In genomic region chr1:53618218-53619087, GRCh38 we compare ENCODE assay signal across 20 cellular contexts.
DNase-seq lines count a peak whose midpoint lies in the region; ATAC-seq and TF ChIP-seq lines count a peak whose summit lies in the region.
"Had no signal": no experiment of that assay in that cellular context is flagged by ENCODE, and none has a peak within 500 bp of the region (broad histone marks: within the 10 kb centered on the region; RNA-seq: fewer than 3 reads in every experiment).

No MANE protein-coding gene starts in this region.

- 51 to 80% (median 71%) methylated on average over 3 to 4 of the region's 4 CpGs for WGBS in stomach, 5 donors

- intact Hi-C loops in stomach (cut with DNase I; ENCODE audit: low total_unique reads): no loop called here
- intact Hi-C loops in activated T-helper 2 cell treated with anti-CD3 and anti-CD28 coated beads, Interferon-gamma antibody, Interleukin-2, Interleukin-4, amounts not matched to agents 10 μg/mL and 5 μg/mL and 100 μg/mL, durations not matched to agents 14 hours and 24 hours and 36 hours (cut with micrococcal nuclease): no loop called here

- DNase-seq in activated T-cell treated with anti-CD3 and anti-CD28 coated beads, Interleukin-2, amount 50 U/mL, for 24 hours: peak; percentile 19
- no peak for DNase-seq in activated T-cell treated with anti-CD3 and anti-CD28 coated beads for 4 hours
- DNase-seq in activated CD8-positive, alpha-beta memory T cell treated with anti-CD3 and anti-CD28 coated beads, Interleukin-2, amount 50 U/mL, for 4 hours: peak; percentile 7
- DNase-seq in mesenteric fat pad (ENCODE audit: low spot score): peak; percentile 62
- DNase-seq in stomach: peak; percentile 11
- DNase-seq in C1 segment of cervical spinal cord (lab: John Stamatoyannopoulos, UW): no peak
- no peak for DNase-seq in activated T-helper 2 cell treated with anti-CD3 and anti-CD28 coated beads, Interferon-gamma antibody, Interleukin-2, Interleukin-4, amounts not matched to agents 10 μg/mL and 5 μg/mL and 100 μg/mL, durations not matched to agents 14 hours and 24 hours and 36 hours (ENCODE audit: low spot score)
- DNase-seq: activated CD4-positive, alpha-beta T cell treated with anti-CD3 and anti-CD28 coated beads, Interleukin-2, amount 10 ng/mL, durations not matched to agents 24 days and 14 days; amniotic stem cell; BE2C; Caco-2; cortex of kidney; DMS79; H7; NCI-H526 had no signal

- no peaks in the 10 kb centered on the region for H3K27me3 Mint-ChIP-seq in activated T-cell treated with anti-CD3 and anti-CD28 coated beads, Interleukin-2, amount 50 U/mL, for 24 hours
- no peaks in the 10 kb centered on the region for H3K27me3 Mint-ChIP-seq in activated T-helper 2 cell treated with anti-CD3 and anti-CD28 coated beads, Interferon-gamma antibody, Interleukin-2, Interleukin-4, amounts not matched to agents 10 μg/mL and 5 μg/mL and 100 μg/mL, durations not matched to agents 14 hours and 24 hours and 36 hours (ENCODE audit: low read depth)

- no peaks in the 10 kb centered on the region for H3K36me3 ChIP-seq in stomach
- H3K36me3 ChIP-seq: BE2C, uterus had no signal

- TF ChIP-seq CTCF in stomach (IDR thresholded peaks at IDR 0.05): no peak

- no peaks in the 10 kb centered on the region for H3K36me3 Mint-ChIP-seq in activated T-cell treated with anti-CD3 and anti-CD28 coated beads, Interleukin-2, amount 50 U/mL, for 24 hours (ENCODE audit: low read depth)
- no peaks in the 10 kb centered on the region for H3K36me3 Mint-ChIP-seq in activated T-helper 2 cell treated with anti-CD3 and anti-CD28 coated beads, Interferon-gamma antibody, Interleukin-2, Interleukin-4, amounts not matched to agents 10 μg/mL and 5 μg/mL and 100 μg/mL, durations not matched to agents 14 hours and 24 hours and 36 hours (ENCODE audit: low read depth)
- H3K36me3 Mint-ChIP-seq: T-cell had no signal

- H3K27me3 ChIP-seq in stomach: no peaks in the 10 kb centered on the region
- H3K27me3 ChIP-seq: BE2C, uterus had no signal

- no peak overlapping the region for H3K27ac Mint-ChIP-seq in activated T-cell treated with anti-CD3 and anti-CD28 coated beads, Interleukin-2, amount 50 U/mL, for 24 hours
- no peak overlapping the region for H3K27ac Mint-ChIP-seq in activated T-helper 2 cell treated with anti-CD3 and anti-CD28 coated beads, Interferon-gamma antibody, Interleukin-2, Interleukin-4, amounts not matched to agents 10 μg/mL and 5 μg/mL and 100 μg/mL, durations not matched to agents 14 hours and 24 hours and 36 hours
- H3K27ac Mint-ChIP-seq: activated CD4-positive, alpha-beta T cell treated with anti-CD3 and anti-CD28 coated beads, Interleukin-2, amount 10 ng/mL, durations not matched to agents 24 days and 14 days; nephron; T-cell had no signal

- peaks cover 0 to 5% (median 0%) of the 10 kb centered on the region in 4 donors for H3K4me1 ChIP-seq in stomach
- H3K4me1 ChIP-seq: BE2C, Caco-2, uterus had no signal

- no peak for TF ChIP-seq EP300 in stomach (IDR thresholded peaks at IDR 0.05)

- no peak overlapping the region for H3K4me3 Mint-ChIP-seq in activated T-cell treated with anti-CD3 and anti-CD28 coated beads, Interleukin-2, amount 50 U/mL, for 24 hours
- H3K4me3 Mint-ChIP-seq in activated T-helper 2 cell treated with anti-CD3 and anti-CD28 coated beads, Interferon-gamma antibody, Interleukin-2, Interleukin-4, amounts not matched to agents 10 μg/mL and 5 μg/mL and 100 μg/mL, durations not matched to agents 14 hours and 24 hours and 36 hours (ENCODE audit: low read depth): no peak overlapping the region
- H3K4me3 Mint-ChIP-seq: activated CD4-positive, alpha-beta T cell treated with anti-CD3 and anti-CD28 coated beads, Interleukin-2, amount 10 ng/mL, durations not matched to agents 24 days and 14 days; nephron; T-cell had no signal

- no peak for TF ChIP-seq POLR2A in stomach (IDR thresholded peaks at IDR 0.05)

- no peaks in the 10 kb centered on the region for H3K9me3 Mint-ChIP-seq in activated T-cell treated with anti-CD3 and anti-CD28 coated beads, Interleukin-2, amount 50 U/mL, for 24 hours
- no peaks in the 10 kb centered on the region for H3K9me3 Mint-ChIP-seq in activated T-helper 2 cell treated with anti-CD3 and anti-CD28 coated beads, Interferon-gamma antibody, Interleukin-2, Interleukin-4, amounts not matched to agents 10 μg/mL and 5 μg/mL and 100 μg/mL, durations not matched to agents 14 hours and 24 hours and 36 hours
- H3K9me3 Mint-ChIP-seq: activated CD4-positive, alpha-beta T cell treated with anti-CD3 and anti-CD28 coated beads, Interleukin-2, amount 10 ng/mL, durations not matched to agents 24 days and 14 days; nephron; T-cell had no signal

- no peak overlapping the region for H3K4me3 ChIP-seq in stomach
- H3K4me3 ChIP-seq: uterus had no signal

- no peak overlapping the region for H3K27ac ChIP-seq in stomach
- H3K27ac ChIP-seq: uterus had no signal

- H3K4me1 Mint-ChIP-seq in activated T-cell treated with anti-CD3 and anti-CD28 coated beads, Interleukin-2, amount 50 U/mL, for 24 hours (ENCODE audit: low read depth): no peaks in the 10 kb centered on the region
- H3K4me1 Mint-ChIP-seq in activated T-helper 2 cell treated with anti-CD3 and anti-CD28 coated beads, Interferon-gamma antibody, Interleukin-2, Interleukin-4, amounts not matched to agents 10 μg/mL and 5 μg/mL and 100 μg/mL, durations not matched to agents 14 hours and 24 hours and 36 hours (ENCODE audit: low read depth): no peaks in the 10 kb centered on the region
- H3K4me1 Mint-ChIP-seq: activated CD4-positive, alpha-beta T cell treated with anti-CD3 and anti-CD28 coated beads, Interleukin-2, amount 10 ng/mL, durations not matched to agents 24 days and 14 days; nephron; T-cell had no signal

- no peak for ATAC-seq in GM18868 (IDR thresholded peaks at IDR 0.05; ENCODE audit: unreplicated experiment)
- ATAC-seq: Panc1, T-cell had no signal

- H3K9me3 ChIP-seq in stomach: no peaks in the 10 kb centered on the region
- H3K9me3 ChIP-seq: BE2C, Caco-2, uterus had no signal

Comparison
In these comparisons a context has a peak if more than half of its experiments do, and no peak if none do; other contexts are left out.
1. DNase-seq: peak in activated T-cell treated with anti-CD3 and anti-CD28 coated beads, Interleukin-2, amount 50 U/mL, for 24 hours (single experiment), activated CD8-positive, alpha-beta memory T cell treated with anti-CD3 and anti-CD28 coated beads, Interleukin-2, amount 50 U/mL, for 4 hours (single experiment), mesenteric fat pad (single experiment) and stomach (single experiment); none in activated T-cell treated with anti-CD3 and anti-CD28 coated beads for 4 hours (single experiment), C1 segment of cervical spinal cord (0 of 14) and activated T-helper 2 cell treated with anti-CD3 and anti-CD28 coated beads, Interferon-gamma antibody, Interleukin-2, Interleukin-4, amounts not matched to agents 10 μg/mL and 5 μg/mL and 100 μg/mL, durations not matched to agents 14 hours and 24 hours and 36 hours (single experiment).